In the genomic region with DNA sequence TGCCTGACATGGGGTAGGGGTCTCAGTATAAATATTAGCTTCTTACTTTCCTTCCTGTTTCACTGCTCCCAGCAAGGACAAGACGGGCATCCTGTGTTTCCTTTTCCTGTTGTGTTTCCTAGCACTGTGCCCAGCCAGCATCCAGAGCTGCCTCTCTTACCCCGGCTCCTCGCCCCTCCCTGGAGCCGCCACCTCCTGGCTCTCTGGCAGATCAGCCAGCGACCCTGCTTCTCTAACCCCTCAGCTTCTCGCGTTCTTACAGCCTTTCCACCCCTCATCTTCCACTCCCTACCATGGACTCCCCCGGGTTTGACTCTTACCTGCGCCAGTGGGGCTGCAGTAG, we compare ENCODE assay signal across 9 cellular contexts. TPM values are rescaled to one million over a fixed set of nuclear protein-coding genes. Genes with fewer than 3 reads are reported as not detected.
A peak's percentile ranks its signal among the peaks of the same experiment; 100 is the strongest.
DNase-seq lines count a peak whose midpoint lies in the region; ATAC-seq and TF ChIP-seq lines count a peak whose summit lies in the region.
"Had no signal": no experiment of that assay in that cellular context is flagged by ENCODE, and none has a peak within 500 bp of the region (broad histone marks: within the 10 kb centered on the region; RNA-seq: fewer than 3 reads in every experiment).

No MANE protein-coding gene starts in this region.

- peaks cover 70% of the 10 kb centered on the region for H3K4me1 ChIP-seq in CD4-positive, alpha-beta memory T cell (ENCODE audit: insufficient read depth, low read length)
- peaks cover 83% of the 10 kb centered on the region for H3K4me1 ChIP-seq in psoas muscle

- DNase-seq in CD4-positive, alpha-beta memory T cell, result no peak
- no peak for DNase-seq in effector memory CD8-positive, alpha-beta T cell
- DNase-seq in psoas muscle, result no peak
- no peak for DNase-seq in dedifferentiated amniotic fluid mesenchymal stem cell (ENCODE audit: extremely low spot score)
- DNase-seq in cortex of kidney (lab: John Stamatoyannopoulos, UW), result no peak
- DNase-seq in H4 (ENCODE audit: low spot score), result no peak
- DNase-seq: DMS 273 treated with DMSO at 0.1 percent for 48 hours had no signal

- peaks cover 13 to 51% of the 10 kb centered on the region in 2 donors for H3K36me3 Mint-ChIP-seq in CD4-positive, alpha-beta memory T cell
- H3K36me3 Mint-ChIP-seq in effector memory CD8-positive, alpha-beta T cell (ENCODE audit: insufficient read depth), result peaks cover 29% of the 10 kb centered on the region

- no peaks in the 10 kb centered on the region for H3K9me3 Mint-ChIP-seq in CD4-positive, alpha-beta memory T cell
- H3K9me3 Mint-ChIP-seq in effector memory CD8-positive, alpha-beta T cell, result no peaks in the 10 kb centered on the region

- H3K4me1 Mint-ChIP-seq in CD4-positive, alpha-beta memory T cell, result peaks cover 45 to 76% (median 63%) of the 10 kb centered on the region in 4 donors
- H3K4me1 Mint-ChIP-seq in effector memory CD8-positive, alpha-beta T cell (ENCODE audit: low read depth in 2 of 2), result peaks cover 58 to 61% of the 10 kb centered on the region in 2 donors

- H3K27me3 ChIP-seq in CD4-positive, alpha-beta memory T cell (ENCODE audit: insufficient read depth, low read length), result no peaks in the 10 kb centered on the region
- no peaks in the 10 kb centered on the region for H3K27me3 ChIP-seq in psoas muscle (ENCODE audit: insufficient read depth in 3 of 3, low read length in 2 of 3)

- peak overlapping the region; percentile 28 for H3K27ac ChIP-seq in CD4-positive, alpha-beta memory T cell (ENCODE audit: low read depth, low read length)
- H3K27ac ChIP-seq in psoas muscle, result peak overlapping the region; percentile 33

- TF ChIP-seq CTCF in psoas muscle (IDR thresholded peaks at IDR 0.05), result no peak

- peak overlapping the region in 4 of 8 donors; percentile 21 to 65 (median 56) for H3K4me3 Mint-ChIP-seq in CD4-positive, alpha-beta memory T cell
- H3K4me3 Mint-ChIP-seq in effector memory CD8-positive, alpha-beta T cell, result peak overlapping the region in 1 of 2 donors; percentile 51

- peak overlapping the region; percentile 53 to 93 (median 77) for H3K27ac Mint-ChIP-seq in CD4-positive, alpha-beta memory T cell
- H3K27ac Mint-ChIP-seq in effector memory CD8-positive, alpha-beta T cell, result peak overlapping the region; percentile 85 to 92

- peaks cover 21% of the 10 kb centered on the region for H3K36me3 ChIP-seq in CD4-positive, alpha-beta memory T cell (ENCODE audit: insufficient read depth, low read length)
- peaks cover 0 to 19% of the 10 kb centered on the region in 2 donors for H3K36me3 ChIP-seq in psoas muscle (ENCODE audit: insufficient read depth in 1 of 2, low read depth in 1 of 2)

- WGBS in psoas muscle, 3 donors, result 61 to 67% (median 62%) methylated on average over 9 of the region's 9 CpGs

- CTCF ChIA-PET in CD4-positive, alpha-beta memory T cell (lab: Charles Lee; ENCODE audit: partially characterized antibody), result interaction anchor here (0.9 to 20.2 kb wide), 13 partner anchors 8 to 96 kb away, joined by 3 to 568 read pairs (median 5); a partner anchor contains a TSS

- peak; percentile 4; the same call in 1 of the 3 replicates for ATAC-seq in SK-N-SH treated with all-trans-retinoic acid at 6 μM for 48 hours
- ATAC-seq in effector memory CD8-positive, alpha-beta T cell (replicated peaks), result no peak
- ATAC-seq in psoas muscle, result no peak
- ATAC-seq in GM21526 (IDR thresholded peaks at IDR 0.05; ENCODE audit: low FRiP score, unreplicated experiment), result no peak

- POLR2A ChIA-PET in CD4-positive, alpha-beta memory T cell (lab: Charles Lee; ENCODE audit: partially characterized antibody), result interaction anchor here (0.8 to 21.9 kb wide), 6 partner anchors 9 to 34 kb away, joined by 3 to 516 read pairs (median 6); a partner anchor contains a TSS

- no peaks in the 10 kb centered on the region for H3K27me3 Mint-ChIP-seq in CD4-positive, alpha-beta memory T cell
- H3K27me3 Mint-ChIP-seq in effector memory CD8-positive, alpha-beta T cell, result no peaks in the 10 kb centered on the region

- H3K4me3 ChIP-seq in CD4-positive, alpha-beta memory T cell (ENCODE audit: low read length in 2 of 2), result no peak overlapping the region
- no peak overlapping the region for H3K4me3 ChIP-seq in psoas muscle

- H3K9me3 ChIP-seq in CD4-positive, alpha-beta memory T cell (ENCODE audit: control insufficient read depth in 1 of 2, low read length in 2 of 2), result no peaks in the 10 kb centered on the region
- H3K9me3 ChIP-seq in psoas muscle, result no peaks in the 10 kb centered on the region

- intact Hi-C loops in CD4-positive, alpha-beta memory T cell (cut with micrococcal nuclease), result no loop called here
- intact Hi-C loops in psoas muscle (cut with DNase I), result no loop called here

TF ChIP-seq in SK-N-SH treated with all-trans-retinoic acid at 6 μM for 48 hours, 23 proteins besides CTCF, POLR2A, EP300 and RAD21:
- TF ChIP-seq, protein P1, sequence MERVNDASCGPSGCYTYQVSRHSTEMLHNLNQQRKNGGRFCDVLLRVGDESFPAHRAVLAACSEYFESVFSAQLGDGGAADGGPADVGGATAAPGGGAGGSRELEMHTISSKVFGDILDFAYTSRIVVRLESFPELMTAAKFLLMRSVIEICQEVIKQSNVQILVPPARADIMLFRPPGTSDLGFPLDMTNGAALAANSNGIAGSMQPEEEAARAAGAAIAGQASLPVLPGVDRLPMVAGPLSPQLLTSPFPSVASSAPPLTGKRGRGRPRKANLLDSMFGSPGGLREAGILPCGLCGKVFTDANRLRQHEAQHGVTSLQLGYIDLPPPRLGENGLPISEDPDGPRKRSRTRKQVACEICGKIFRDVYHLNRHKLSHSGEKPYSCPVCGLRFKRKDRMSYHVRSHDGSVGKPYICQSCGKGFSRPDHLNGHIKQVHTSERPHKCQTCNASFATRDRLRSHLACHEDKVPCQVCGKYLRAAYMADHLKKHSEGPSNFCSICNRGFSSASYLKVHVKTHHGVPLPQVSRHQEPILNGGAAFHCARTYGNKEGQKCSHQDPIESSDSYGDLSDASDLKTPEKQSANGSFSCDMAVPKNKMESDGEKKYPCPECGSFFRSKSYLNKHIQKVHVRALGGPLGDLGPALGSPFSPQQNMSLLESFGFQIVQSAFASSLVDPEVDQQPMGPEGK (CRISPR knock-in tag; IDR thresholded peaks at IDR 0.05; ENCODE audit: borderline replicate concordance), result no peak
- no peak for TF ChIP-seq ZFP30 (CRISPR knock-in tag; IDR thresholded peaks at IDR 0.05)
- no peak for TF ChIP-seq ZNF565 (CRISPR knock-in tag; conservative IDR thresholded peaks at IDR 0.05; ENCODE audit: low read depth)
- no peak for TF ChIP-seq PPARA (CRISPR knock-in tag; IDR thresholded peaks at IDR 0.05; ENCODE audit: borderline replicate concordance)
- no peak for TF ChIP-seq CSDC2 (CRISPR knock-in tag; IDR thresholded peaks at IDR 0.05)
- TF ChIP-seq, protein P2, sequence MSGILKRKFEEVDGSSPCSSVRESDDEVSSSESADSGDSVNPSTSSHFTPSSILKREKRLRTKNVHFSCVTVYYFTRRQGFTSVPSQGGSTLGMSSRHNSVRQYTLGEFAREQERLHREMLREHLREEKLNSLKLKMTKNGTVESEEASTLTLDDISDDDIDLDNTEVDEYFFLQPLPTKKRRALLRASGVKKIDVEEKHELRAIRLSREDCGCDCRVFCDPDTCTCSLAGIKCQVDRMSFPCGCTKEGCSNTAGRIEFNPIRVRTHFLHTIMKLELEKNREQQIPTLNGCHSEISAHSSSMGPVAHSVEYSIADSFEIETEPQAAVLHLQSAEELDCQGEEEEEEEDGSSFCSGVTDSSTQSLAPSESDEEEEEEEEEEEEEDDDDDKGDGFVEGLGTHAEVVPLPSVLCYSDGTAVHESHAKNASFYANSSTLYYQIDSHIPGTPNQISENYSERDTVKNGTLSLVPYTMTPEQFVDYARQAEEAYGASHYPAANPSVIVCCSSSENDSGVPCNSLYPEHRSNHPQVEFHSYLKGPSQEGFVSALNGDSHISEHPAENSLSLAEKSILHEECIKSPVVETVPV (CRISPR knock-in tag; IDR thresholded peaks at IDR 0.05), result no peak
- TF ChIP-seq, protein P3, sequence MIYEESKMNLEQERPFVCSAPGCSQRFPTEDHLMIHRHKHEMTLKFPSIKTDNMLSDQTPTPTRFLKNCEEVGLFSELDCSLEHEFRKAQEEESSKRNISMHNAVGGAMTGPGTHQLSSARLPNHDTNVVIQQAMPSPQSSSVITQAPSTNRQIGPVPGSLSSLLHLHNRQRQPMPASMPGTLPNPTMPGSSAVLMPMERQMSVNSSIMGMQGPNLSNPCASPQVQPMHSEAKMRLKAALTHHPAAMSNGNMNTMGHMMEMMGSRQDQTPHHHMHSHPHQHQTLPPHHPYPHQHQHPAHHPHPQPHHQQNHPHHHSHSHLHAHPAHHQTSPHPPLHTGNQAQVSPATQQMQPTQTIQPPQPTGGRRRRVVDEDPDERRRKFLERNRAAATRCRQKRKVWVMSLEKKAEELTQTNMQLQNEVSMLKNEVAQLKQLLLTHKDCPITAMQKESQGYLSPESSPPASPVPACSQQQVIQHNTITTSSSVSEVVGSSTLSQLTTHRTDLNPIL (CRISPR knock-in tag; IDR thresholded peaks at IDR 0.05; ENCODE audit: low read depth), result no peak
- TF ChIP-seq ZFP3 (CRISPR knock-in tag; IDR thresholded peaks at IDR 0.05), result no peak
- no peak for TF ChIP-seq TOX (CRISPR knock-in tag; IDR thresholded peaks at IDR 0.05; ENCODE audit: borderline replicate concordance)
- no peak for TF ChIP-seq ISL1 (CRISPR knock-in tag; IDR thresholded peaks at IDR 0.05)
- TF ChIP-seq ZNF70 (CRISPR knock-in tag; IDR thresholded peaks at IDR 0.05), result no peak
- no peak for TF ChIP-seq ARNTL (CRISPR knock-in tag; IDR thresholded peaks at IDR 0.05; ENCODE audit: borderline replicate concordance, low read depth)
- TF ChIP-seq ZNF8 (CRISPR knock-in tag; IDR thresholded peaks at IDR 0.05), result no peak

RNA-seq across cellular contexts. Expression of a gene that starts 17.8 kb away (rescaled TPM):
- 100 to 1,000 TPM; 139 to 142 TPM for total RNA-seq in CD4-positive, alpha-beta memory T cell
- 10 to 100 TPM in 1 of 2 donors, 1 to 10 TPM in 1; 7.9 to 26.8 TPM for polyA plus RNA-seq in CD4-positive, alpha-beta memory T cell
- 10 to 100 TPM; 21.4 to 27.8 (median 23.5) TPM for total RNA-seq in psoas muscle
- polyA plus RNA-seq in psoas muscle, result 10 to 100 TPM; 11.0 to 25.2 (median 13.6) TPM
- 10.0 and 13.7 TPM in 2 replicates for total RNA-seq in H4 (2014; rRNA removed; shearing (Covaris generic))

RNA-seq across cellular contexts. Expression of a gene that starts 28.8 kb away (rescaled TPM):
- total RNA-seq in CD4-positive, alpha-beta memory T cell, result 10 to 100 TPM; 12.1 to 12.3 TPM
- 1 to 10 TPM; 8.7 to 9.0 TPM for polyA plus RNA-seq in CD4-positive, alpha-beta memory T cell
- total RNA-seq in psoas muscle, result 10 to 100 TPM; 21.8 to 28.7 (median 27.3) TPM
- 10 to 100 TPM; 12.7 to 23.5 (median 19.6) TPM for polyA plus RNA-seq in psoas muscle
- 11.9 and 14.0 TPM in 2 replicates for total RNA-seq in H4 (2014; rRNA removed; shearing (Covaris generic))

RNA-seq across cellular contexts. Expression of a gene that starts 43.2 kb away (rescaled TPM):
- under 1 TPM; 0.15 to 0.39 TPM for total RNA-seq in CD4-positive, alpha-beta memory T cell
- under 1 TPM in 1 of 2 donors, not detected in 1; 0.14 TPM for polyA plus RNA-seq in CD4-positive, alpha-beta memory T cell
- 10 to 100 TPM in 2 of 4 donors, 1 to 10 TPM in 2; 5.1 to 28.8 (median 11.7) TPM for total RNA-seq in psoas muscle
- polyA plus RNA-seq in psoas muscle, result 10 to 100 TPM; 11.7 to 29.9 (median 15.0) TPM
- total RNA-seq in H4 (2014; rRNA removed; shearing (Covaris generic)), result 2.0 and 3.0 TPM in 2 replicates
